8 cellular contexts compared by ENCODE assay signal in the genomic region with DNA sequence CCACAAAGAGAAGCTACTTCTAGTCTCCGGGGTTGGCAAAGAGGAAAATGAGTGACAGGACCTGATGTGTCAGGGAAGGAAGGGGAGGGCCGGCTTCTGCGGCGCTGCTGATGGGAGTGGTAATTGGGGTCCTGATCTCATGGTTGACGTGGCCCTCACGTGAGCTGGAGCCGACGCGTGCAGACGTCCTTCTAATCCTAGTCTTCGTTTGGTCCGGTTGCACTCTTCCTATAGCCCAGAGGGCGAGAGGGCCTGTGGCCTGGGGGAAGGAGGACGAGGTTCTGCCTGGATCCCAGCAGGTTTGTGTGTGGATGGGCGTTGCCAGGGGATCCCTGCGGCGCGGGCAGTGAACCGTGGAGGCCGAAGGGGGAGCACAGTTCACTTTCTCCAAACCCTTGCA. TPM values are rescaled to one million over a fixed set of nuclear protein-coding genes. Genes with fewer than 3 reads are reported as not detected.
A peak's percentile ranks its signal among the peaks of the same experiment; 100 is the strongest.
DNase-seq lines count a peak whose midpoint lies in the region; ATAC-seq and TF ChIP-seq lines count a peak whose summit lies in the region.

A gene (plus strand): TSS at position 186 of the 400 bp plus-strand sequence. CDS start 2,384 bp downstream, outside the sequence.

- peak within 1 kb of the TSS; percentile 30 to 80 (median 68) for H3K4me3 ChIP-seq in heart left ventricle

- DNase-seq in NCI-H510A (lab: John Stamatoyannopoulos, UW), result peak; percentile 54
- peak; percentile 74 to 87 (median 79) for DNase-seq in heart left ventricle
- DNase-seq in non-pigmented ciliary epithelial cell (ENCODE audit: low read depth), result peak; percentile 28
- peak; percentile 63 for DNase-seq in ureter (ENCODE audit: low spot score)
- no peak for DNase-seq in SW480 (ENCODE audit: low spot score)

- 0 to 42% (median 11%) methylated on average over 13 to 20 of the region's 20 CpGs for WGBS in heart left ventricle, 4 donors

- H3K27ac ChIP-seq in angular gyrus (ENCODE audit: low read depth, low read length) (peak within 1 kb of the TSS; percentile 86), heart left ventricle (peak within 1 kb of the TSS; percentile 51 to 94 (median 86))

- peaks cover 0 to 4% (median 0%) of the 10 kb centered on the region in 12 donors for H3K4me1 ChIP-seq in heart left ventricle

- no peaks in the 10 kb centered on the region for H3K9me3 ChIP-seq in heart left ventricle

- peaks cover 0 to 20% (median 3%) of the 10 kb centered on the region in 9 donors for H3K36me3 ChIP-seq in heart left ventricle

- intact Hi-C loops in heart left ventricle (cut with DNase I), result loop anchor here in 6 of 10 donors (5.0 to 10.0 kb wide), 2 partner anchors 133 to 136 kb away; no protein-coding TSS in a partner anchor

- no peaks in the 10 kb centered on the region for H3K27me3 ChIP-seq in heart left ventricle

- TF ChIP-seq POLR2A in heart left ventricle (IDR thresholded peaks at IDR 0.05), result peak in 1 of 2 donors; percentile 55

- TF ChIP-seq CTCF in heart left ventricle (IDR thresholded peaks at IDR 0.05), result no peak

- ATAC-seq in GM18870 (IDR thresholded peaks at IDR 0.05; ENCODE audit: unreplicated experiment), result peak; percentile 78
- peak; percentile 94 to 98 (median 96) for ATAC-seq in heart left ventricle
- ATAC-seq in GM19023 (IDR thresholded peaks at IDR 0.05; ENCODE audit: unreplicated experiment), result no peak

RNA-seq across cellular contexts. Expression of the gene that starts here (rescaled TPM):
- total RNA-seq in heart left ventricle (10 to 100 TPM; 25.6 to 50.4 (median 32.9) TPM), ureter (17.6 TPM)
- 10 to 100 TPM; 15.2 to 26.2 TPM for polyA plus RNA-seq in heart left ventricle
